ENCODE assay signal across 1 cellular context in the genomic region with DNA sequence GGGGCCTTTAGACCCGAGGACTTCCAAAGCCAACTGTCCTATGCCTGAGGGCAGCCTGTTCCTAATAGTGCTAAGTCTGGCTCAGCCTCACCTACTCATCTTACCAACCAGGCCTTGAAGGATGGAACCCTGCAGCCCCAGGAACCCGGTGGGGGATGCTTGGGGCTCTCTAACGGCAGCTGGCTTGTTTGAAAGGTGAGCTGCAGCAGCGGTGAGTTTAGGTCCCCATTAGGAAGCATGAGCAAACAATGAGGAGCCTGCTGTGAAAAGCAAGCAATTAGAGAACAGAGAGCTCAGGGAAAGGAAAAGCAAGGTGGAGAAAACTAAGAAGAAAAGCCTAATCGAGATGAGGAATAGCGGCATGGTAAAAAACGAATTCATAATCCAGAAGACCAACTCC.
TF ChIP-seq lines count a peak whose summit lies in the region.

No MANE protein-coding gene starts in this region.

TF ChIP-seq in GM23338, 12 proteins besides CTCF, POLR2A, EP300 and RAD21 (continued from another document):
- TF ChIP-seq, protein P1, sequence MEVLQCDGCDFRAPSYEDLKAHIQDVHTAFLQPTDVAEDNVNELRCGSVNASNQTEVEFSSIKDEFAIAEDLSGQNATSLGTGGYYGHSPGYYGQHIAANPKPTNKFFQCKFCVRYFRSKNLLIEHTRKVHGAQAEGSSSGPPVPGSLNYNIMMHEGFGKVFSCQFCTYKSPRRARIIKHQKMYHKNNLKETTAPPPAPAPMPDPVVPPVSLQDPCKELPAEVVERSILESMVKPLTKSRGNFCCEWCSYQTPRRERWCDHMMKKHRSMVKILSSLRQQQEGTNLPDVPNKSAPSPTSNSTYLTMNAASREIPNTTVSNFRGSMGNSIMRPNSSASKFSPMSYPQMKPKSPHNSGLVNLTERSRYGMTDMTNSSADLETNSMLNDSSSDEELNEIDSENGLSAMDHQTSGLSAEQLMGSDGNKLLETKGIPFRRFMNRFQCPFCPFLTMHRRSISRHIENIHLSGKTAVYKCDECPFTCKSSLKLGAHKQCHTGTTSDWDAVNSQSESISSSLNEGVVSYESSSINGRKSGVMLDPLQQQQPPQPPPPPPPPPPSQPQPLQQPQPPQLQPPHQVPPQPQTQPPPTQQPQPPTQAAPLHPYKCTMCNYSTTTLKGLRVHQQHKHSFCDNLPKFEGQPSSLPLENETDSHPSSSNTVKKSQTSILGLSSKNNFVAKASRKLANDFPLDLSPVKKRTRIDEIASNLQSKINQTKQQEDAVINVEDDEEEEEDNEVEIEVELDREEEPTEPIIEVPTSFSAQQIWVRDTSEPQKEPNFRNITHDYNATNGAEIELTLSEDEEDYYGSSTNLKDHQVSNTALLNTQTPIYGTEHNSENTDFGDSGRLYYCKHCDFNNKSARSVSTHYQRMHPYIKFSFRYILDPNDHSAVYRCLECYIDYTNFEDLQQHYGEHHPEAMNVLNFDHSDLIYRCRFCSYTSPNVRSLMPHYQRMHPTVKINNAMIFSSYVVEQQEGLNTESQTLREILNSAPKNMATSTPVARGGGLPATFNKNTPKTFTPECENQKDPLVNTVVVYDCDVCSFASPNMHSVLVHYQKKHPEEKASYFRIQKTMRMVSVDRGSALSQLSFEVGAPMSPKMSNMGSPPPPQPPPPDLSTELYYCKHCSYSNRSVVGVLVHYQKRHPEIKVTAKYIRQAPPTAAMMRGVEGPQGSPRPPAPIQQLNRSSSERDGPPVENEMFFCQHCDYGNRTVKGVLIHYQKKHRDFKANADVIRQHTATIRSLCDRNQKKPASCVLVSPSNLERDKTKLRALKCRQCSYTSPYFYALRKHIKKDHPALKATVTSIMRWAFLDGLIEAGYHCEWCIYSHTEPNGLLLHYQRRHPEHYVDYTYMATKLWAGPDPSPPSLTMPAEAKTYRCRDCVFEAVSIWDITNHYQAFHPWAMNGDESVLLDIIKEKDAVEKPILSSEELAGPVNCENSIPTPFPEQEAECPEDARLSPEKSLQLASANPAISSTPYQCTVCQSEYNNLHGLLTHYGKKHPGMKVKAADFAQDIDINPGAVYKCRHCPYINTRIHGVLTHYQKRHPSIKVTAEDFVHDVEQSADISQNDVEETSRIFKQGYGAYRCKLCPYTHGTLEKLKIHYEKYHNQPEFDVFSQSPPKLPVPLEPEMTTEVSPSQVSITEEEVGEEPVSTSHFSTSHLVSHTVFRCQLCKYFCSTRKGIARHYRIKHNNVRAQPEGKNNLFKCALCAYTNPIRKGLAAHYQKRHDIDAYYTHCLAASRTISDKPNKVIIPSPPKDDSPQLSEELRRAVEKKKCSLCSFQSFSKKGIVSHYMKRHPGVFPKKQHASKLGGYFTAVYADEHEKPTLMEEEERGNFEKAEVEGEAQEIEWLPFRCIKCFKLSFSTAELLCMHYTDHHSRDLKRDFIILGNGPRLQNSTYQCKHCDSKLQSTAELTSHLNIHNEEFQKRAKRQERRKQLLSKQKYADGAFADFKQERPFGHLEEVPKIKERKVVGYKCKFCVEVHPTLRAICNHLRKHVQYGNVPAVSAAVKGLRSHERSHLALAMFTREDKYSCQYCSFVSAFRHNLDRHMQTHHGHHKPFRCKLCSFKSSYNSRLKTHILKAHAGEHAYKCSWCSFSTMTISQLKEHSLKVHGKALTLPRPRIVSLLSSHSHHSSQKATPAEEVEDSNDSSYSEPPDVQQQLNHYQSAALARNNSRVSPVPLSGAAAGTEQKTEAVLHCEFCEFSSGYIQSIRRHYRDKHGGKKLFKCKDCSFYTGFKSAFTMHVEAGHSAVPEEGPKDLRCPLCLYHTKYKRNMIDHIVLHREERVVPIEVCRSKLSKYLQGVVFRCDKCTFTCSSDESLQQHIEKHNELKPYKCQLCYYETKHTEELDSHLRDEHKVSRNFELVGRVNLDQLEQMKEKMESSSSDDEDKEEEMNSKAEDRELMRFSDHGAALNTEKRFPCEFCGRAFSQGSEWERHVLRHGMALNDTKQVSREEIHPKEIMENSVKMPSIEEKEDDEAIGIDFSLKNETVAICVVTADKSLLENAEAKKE (CRISPR knock-in tag; IDR thresholded peaks at IDR 0.05): no peak; the same call in 1 of the 2 replicates
- TF ChIP-seq EZH2 (IDR thresholded peaks at IDR 0.05; ENCODE audit: low read depth, unreplicated experiment): no peak
- TF ChIP-seq ZNF114 (CRISPR knock-in tag; IDR thresholded peaks at IDR 0.05): no peak
- TF ChIP-seq JUNB (IDR thresholded peaks at IDR 0.05; ENCODE audit: unreplicated experiment): no peak
- no peak for TF ChIP-seq STAT1 (IDR thresholded peaks at IDR 0.05; ENCODE audit: unreplicated experiment)
- TF ChIP-seq EZH2phosphoT487 (IDR thresholded peaks at IDR 0.05; ENCODE audit: unreplicated experiment): no peak
- TF ChIP-seq, protein P2, sequence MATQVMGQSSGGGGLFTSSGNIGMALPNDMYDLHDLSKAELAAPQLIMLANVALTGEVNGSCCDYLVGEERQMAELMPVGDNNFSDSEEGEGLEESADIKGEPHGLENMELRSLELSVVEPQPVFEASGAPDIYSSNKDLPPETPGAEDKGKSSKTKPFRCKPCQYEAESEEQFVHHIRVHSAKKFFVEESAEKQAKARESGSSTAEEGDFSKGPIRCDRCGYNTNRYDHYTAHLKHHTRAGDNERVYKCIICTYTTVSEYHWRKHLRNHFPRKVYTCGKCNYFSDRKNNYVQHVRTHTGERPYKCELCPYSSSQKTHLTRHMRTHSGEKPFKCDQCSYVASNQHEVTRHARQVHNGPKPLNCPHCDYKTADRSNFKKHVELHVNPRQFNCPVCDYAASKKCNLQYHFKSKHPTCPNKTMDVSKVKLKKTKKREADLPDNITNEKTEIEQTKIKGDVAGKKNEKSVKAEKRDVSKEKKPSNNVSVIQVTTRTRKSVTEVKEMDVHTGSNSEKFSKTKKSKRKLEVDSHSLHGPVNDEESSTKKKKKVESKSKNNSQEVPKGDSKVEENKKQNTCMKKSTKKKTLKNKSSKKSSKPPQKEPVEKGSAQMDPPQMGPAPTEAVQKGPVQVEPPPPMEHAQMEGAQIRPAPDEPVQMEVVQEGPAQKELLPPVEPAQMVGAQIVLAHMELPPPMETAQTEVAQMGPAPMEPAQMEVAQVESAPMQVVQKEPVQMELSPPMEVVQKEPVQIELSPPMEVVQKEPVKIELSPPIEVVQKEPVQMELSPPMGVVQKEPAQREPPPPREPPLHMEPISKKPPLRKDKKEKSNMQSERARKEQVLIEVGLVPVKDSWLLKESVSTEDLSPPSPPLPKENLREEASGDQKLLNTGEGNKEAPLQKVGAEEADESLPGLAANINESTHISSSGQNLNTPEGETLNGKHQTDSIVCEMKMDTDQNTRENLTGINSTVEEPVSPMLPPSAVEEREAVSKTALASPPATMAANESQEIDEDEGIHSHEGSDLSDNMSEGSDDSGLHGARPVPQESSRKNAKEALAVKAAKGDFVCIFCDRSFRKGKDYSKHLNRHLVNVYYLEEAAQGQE (IDR thresholded peaks at IDR 0.05; ENCODE audit: unreplicated experiment): no peak
